Comparison of ENCODE assay signal across 16 cellular contexts in the genomic region with DNA sequence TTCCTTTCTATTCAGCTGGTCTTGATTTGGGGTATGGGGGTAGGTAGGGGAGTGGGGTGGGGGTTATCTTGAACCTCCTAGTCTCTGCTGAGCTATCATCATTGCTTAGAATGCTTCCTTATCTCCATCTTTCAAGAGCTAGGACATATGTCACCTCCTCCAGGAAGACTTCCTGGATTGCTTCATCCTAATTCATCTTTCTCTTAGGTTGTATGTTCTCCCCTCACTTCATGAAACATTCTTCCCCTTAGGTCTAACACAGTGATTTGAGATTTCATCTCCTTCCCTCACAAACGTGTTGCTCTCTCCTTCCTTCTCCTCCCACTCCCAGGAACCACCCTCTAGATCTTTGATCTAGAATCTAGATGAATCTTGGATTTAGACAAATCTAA. TPM values are rescaled to one million over a fixed set of nuclear protein-coding genes. Genes with fewer than 3 reads are reported as not detected.
DNase-seq lines count a peak whose midpoint lies in the region; ATAC-seq and TF ChIP-seq lines count a peak whose summit lies in the region.
"Had no signal": no experiment of that assay in that cellular context is flagged by ENCODE, and none has a peak within 500 bp of the region (broad histone marks: within the 10 kb centered on the region; RNA-seq: fewer than 3 reads in every experiment).

No MANE protein-coding gene starts in this region.

- intact Hi-C loops in testis (cut with DNase I; ENCODE audit: low total_unique reads) = no loop called here

- H3K36me3 ChIP-seq in HUES48 (ENCODE audit: control insufficient read depth, insufficient read depth, low read length) (no peaks in the 10 kb centered on the region), mesodermal cell (ENCODE audit: control insufficient read depth, insufficient read depth, low read length) (no peaks in the 10 kb centered on the region), testis (ENCODE audit: low read depth, missing control alignments) (no peaks in the 10 kb centered on the region)
- H3K36me3 ChIP-seq: HAP-1 had no signal

- H3K9me3 ChIP-seq in HUES48 (ENCODE audit: control insufficient read depth, insufficient read depth, low read length) = no peaks in the 10 kb centered on the region
- H3K9me3 ChIP-seq in mesodermal cell (ENCODE audit: control insufficient read depth, low read length) = no peaks in the 10 kb centered on the region
- no peaks in the 10 kb centered on the region for H3K9me3 ChIP-seq in testis
- H3K9me3 ChIP-seq: HAP-1 had no signal

- peaks cover 19% of the 10 kb centered on the region for H3K4me1 ChIP-seq in HUES48 (ENCODE audit: control insufficient read depth, insufficient read depth, low read length)
- H3K4me1 ChIP-seq in mesodermal cell (ENCODE audit: control insufficient read depth, insufficient read depth, low read length, poor library complexity, severe bottlenecking) = peaks cover 59% of the 10 kb centered on the region
- H3K4me1 ChIP-seq in testis = peaks cover 62% of the 10 kb centered on the region

- in situ Hi-C loops in ACHN (cut with HindIII; ENCODE audit: low pct_ligation_motif_present, low pct_unique_long_range_greater_than_20kb, low sequenced_read_pairs) = no loop called here

- ATAC-seq in GM19463 (IDR thresholded peaks at IDR 0.05; ENCODE audit: unreplicated experiment) = no peak
- no peak for ATAC-seq in HG03095 (IDR thresholded peaks at IDR 0.05; ENCODE audit: unreplicated experiment)

- H3K27ac ChIP-seq in HUES48 (ENCODE audit: low read depth, low read length) (peak overlapping the region; percentile 55), caudate nucleus (ENCODE audit: low read depth, low read length) (peak overlapping the region; percentile 19), mesodermal cell (ENCODE audit: low read depth, low read length, severe bottlenecking) (peak overlapping the region; percentile 75), testis (peak overlapping the region; percentile 42 to 88)

- no peaks in the 10 kb centered on the region for H3K27me3 ChIP-seq in HUES48 (ENCODE audit: control insufficient read depth, insufficient read depth, low read length)
- no peaks in the 10 kb centered on the region for H3K27me3 ChIP-seq in testis

- TF ChIP-seq POLR2A in testis (IDR thresholded peaks at IDR 0.05) = no peak

- DNase-seq in caudate nucleus (lab: John Stamatoyannopoulos, UW) = no peak
- DNase-seq in testis = no peak
- DNase-seq in H4 (ENCODE audit: low spot score) = no peak
- DNase-seq in ACHN = no peak
- DNase-seq: activated CD4-positive, alpha-beta T cell treated with anti-CD3 and anti-CD28 coated beads, Interleukin-2, amount 50 U/mL, for 48 hours; activated effector memory CD4-positive, alpha-beta T cell treated with anti-CD3 and anti-CD28 coated beads, Interleukin-2, amount 50 U/mL, for 16 hours; CD4-positive, CD25-positive, alpha-beta regulatory T cell; NCI-H2227 treated with DMSO at 0.1 percent for 48 hours; T-helper 9 cell had no signal

- H3K9ac ChIP-seq in HUES48 (ENCODE audit: low read depth, low read length) = no peak overlapping the region

- no peak for TF ChIP-seq CTCF in testis (IDR thresholded peaks at IDR 0.05)

- no CpG with 5 or more reads among the region's 1 CpG for WGBS in mesodermal cell (ENCODE audit: insufficient coverage in 2 of 2), 2 experiments
- WGBS in testis, 2 donors = 52 to 57% methylated on average over 1 of the region's 1 CpG

- no peak overlapping the region for H3K4me3 ChIP-seq in HUES48 (ENCODE audit: low read depth, low read length)
- H3K4me3 ChIP-seq in mesodermal cell (ENCODE audit: extremely low read depth, insufficient read depth, low read length, poor library complexity, severe bottlenecking) = no peak overlapping the region
- no peak overlapping the region for H3K4me3 ChIP-seq in testis
- H3K4me3 ChIP-seq: HAP-1 had no signal

RNA-seq across cellular contexts. Expression of a gene that starts 2.4 kb away (rescaled TPM):
- polyA plus RNA-seq in mesodermal cell (2013, experiment 1 of 2) = 21.2 TPM
- polyA plus RNA-seq in mesodermal cell (2013, experiment 2 of 2) = 23.4 TPM
- total RNA-seq in testis = 10 to 100 TPM; 49.1 to 53.2 TPM
- polyA plus RNA-seq in testis (ENCODE audit: insufficient read depth, low read depth, low replicate concordance) = 52.2 TPM
- 4.3 and 7.1 TPM in 2 replicates for total RNA-seq in H4 (2014; rRNA removed; shearing (Covaris generic))
- polyA plus RNA-seq: CD4-positive, CD25-positive, alpha-beta regulatory T cell had no signal

RNA-seq across cellular contexts. Expression of a gene that starts 23.0 kb away (rescaled TPM):
- polyA plus RNA-seq in mesodermal cell (2013, experiment 1 of 2) = 11.8 TPM
- polyA plus RNA-seq in mesodermal cell (2013, experiment 2 of 2) = 10.2 TPM
- 10 to 100 TPM; 12.0 to 12.7 TPM for total RNA-seq in testis
- polyA plus RNA-seq in testis (ENCODE audit: insufficient read depth, low read depth, low replicate concordance) = 10.4 TPM
- total RNA-seq in H4 (2014; rRNA removed; shearing (Covaris generic)) = not detected in 2 replicates
- total RNA-seq: CD4-positive, CD25-positive, alpha-beta regulatory T cell; G401; HT1080 had no signal

Comparison
In these comparisons a context has a peak if more than half of its experiments do, and no peak if none do; other contexts are left out.
1. H3K27ac ChIP-seq: peak in every context shown above with its lines; median percentile 75 in mesodermal cell; 65 in testis; 55 in HUES48; 19 in caudate nucleus.
2. RNA of a gene that starts 23.0 kb away (total RNA-seq): 12.0 to 12.7 TPM in testis; not detected in H4; every median in the first group is over 10 times any median in the second.